Comparison of ENCODE assay signal across 17 cellular contexts in the genomic region with DNA sequence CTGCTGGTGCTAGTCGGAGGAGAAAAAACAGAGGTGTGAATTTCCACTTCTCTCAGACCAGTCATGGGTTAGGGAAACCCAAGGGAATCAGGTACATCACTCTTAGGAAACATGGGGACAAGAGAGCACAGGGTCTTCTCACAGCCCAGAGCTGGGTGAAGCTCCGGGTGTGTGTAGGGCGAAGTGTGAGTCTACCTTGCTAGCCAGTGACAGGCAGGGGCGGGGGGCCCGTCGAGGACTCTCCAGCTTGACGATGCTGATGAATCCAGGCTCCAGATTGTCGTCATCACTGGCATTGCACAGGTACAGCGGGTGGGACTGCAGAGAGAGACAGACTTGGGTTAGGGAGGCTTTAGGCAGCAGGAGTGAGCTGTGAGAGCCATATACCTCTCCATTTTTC.
"Had no signal": no experiment of that assay in that cellular context is flagged by ENCODE, and none has a peak within 500 bp of the region (broad histone marks: within the 10 kb centered on the region; RNA-seq: fewer than 3 reads in every experiment).

No MANE protein-coding gene starts in this region.

- H3K4me3 ChIP-seq: gastroesophageal sphincter, heart right ventricle, spleen, vagina had no signal

- ATAC-seq: activated CD4-positive, CD25-positive, alpha-beta regulatory T cell treated with anti-CD3 and anti-CD28 coated beads, Interleukin-2, amount 50 U/mL, for 24 hours; esophagus mucosa; gastroesophageal sphincter; heart right ventricle; left cardiac atrium; stimulated activated naive CD8-positive, alpha-beta T cell treated with anti-CD3 and anti-CD28 coated beads, Interleukin-15, Interleukin-2, amounts not matched to agents 100 U/mL and 50 U/mL, for 24 hours had no signal

- H3K27me3 Mint-ChIP-seq: activated CD4-positive, alpha-beta T cell treated with anti-CD3 and anti-CD28 coated beads, Interleukin-2, amount 10 ng/mL, durations not matched to agents 7 days and 5 days had no signal

- H3K36me3 ChIP-seq: gastroesophageal sphincter, heart right ventricle, spleen, vagina had no signal

- H3K9me3 Mint-ChIP-seq: activated CD4-positive, alpha-beta T cell treated with anti-CD3 and anti-CD28 coated beads, Interleukin-2, amount 10 ng/mL, durations not matched to agents 7 days and 5 days; nephron had no signal

- H3K4me3 Mint-ChIP-seq: activated CD4-positive, alpha-beta T cell treated with anti-CD3 and anti-CD28 coated beads, Interleukin-2, amount 10 ng/mL, durations not matched to agents 7 days and 5 days; nephron had no signal

- H3K4me1 Mint-ChIP-seq: nephron had no signal

- H3K27ac Mint-ChIP-seq: activated CD4-positive, alpha-beta T cell treated with anti-CD3 and anti-CD28 coated beads, Interleukin-2, amount 10 ng/mL, durations not matched to agents 7 days and 5 days; nephron had no signal

- DNase-seq: activated CD4-positive, alpha-beta T cell treated with anti-CD3 and anti-CD28 coated beads, Interleukin-2, amount 10 ng/mL, durations not matched to agents 7 days and 5 days; activated CD8-positive, alpha-beta memory T cell treated with anti-CD3 and anti-CD28 coated beads for 24 hours; activated gamma-delta T cell treated with Interleukin-2 at 50 U/mL for 16 hours; aorta; cortex of kidney; heart right ventricle; left cardiac atrium; mesendoderm; nucleus accumbens; spleen; stimulated activated naive CD8-positive, alpha-beta T cell treated with anti-CD3 and anti-CD28 coated beads, Interleukin-15, Interleukin-2, amounts not matched to agents 100 U/mL and 50 U/mL, for 24 hours; T1000 had no signal

- H3K4me1 ChIP-seq: gastroesophageal sphincter, vagina had no signal

- H3K27ac ChIP-seq: gastroesophageal sphincter, heart right ventricle, spleen, vagina had no signal

- H3K27me3 ChIP-seq: gastroesophageal sphincter, heart right ventricle, spleen, vagina had no signal

- H3K9me3 ChIP-seq: gastroesophageal sphincter, heart right ventricle, spleen, vagina had no signal
